In genomic region chr16:49015189-49015540, GRCh38 we compare ENCODE assay signal across 16 cellular contexts.
DNase-seq lines count a peak whose midpoint lies in the region; ATAC-seq and TF ChIP-seq lines count a peak whose summit lies in the region.
"Had no signal": no experiment of that assay in that cellular context is flagged by ENCODE, and none has a peak within 500 bp of the region (broad histone marks: within the 10 kb centered on the region; RNA-seq: fewer than 3 reads in every experiment).

No MANE protein-coding gene starts in this region.

- H3K4me3 Mint-ChIP-seq in osteocyte (ENCODE audit: unreplicated experiment) (no peak overlapping the region), CD14-positive monocyte (no peak overlapping the region)

- H3K27me3 Mint-ChIP-seq in osteocyte (ENCODE audit: unreplicated experiment), result no peaks in the 10 kb centered on the region
- peaks cover 6 to 17% (median 7%) of the 10 kb centered on the region in 3 donors for H3K27me3 Mint-ChIP-seq in CD14-positive monocyte (ENCODE audit: low read depth in 3 of 3)

- H3K36me3 Mint-ChIP-seq in osteocyte (ENCODE audit: unreplicated experiment) (no peaks in the 10 kb centered on the region), CD14-positive monocyte (no peaks in the 10 kb centered on the region)

- H3K9me3 Mint-ChIP-seq in osteocyte (ENCODE audit: unreplicated experiment) (peaks cover 5% of the 10 kb centered on the region), CD14-positive monocyte (peaks cover 0 to 5% (median 1%) of the 10 kb centered on the region in 7 donors)

- no peak for ATAC-seq in omental fat pad (ENCODE audit: low FRiP score)
- ATAC-seq: K562 had no signal

- H3K27ac Mint-ChIP-seq in osteocyte (ENCODE audit: unreplicated experiment), result no peak overlapping the region
- no peak overlapping the region for H3K27ac Mint-ChIP-seq in CD14-positive monocyte

- TF ChIP-seq CTCF in osteocyte (IDR thresholded peaks at IDR 0.05) (no peak), omental fat pad (IDR thresholded peaks at IDR 0.05) (no peak), CD14-positive monocyte (IDR thresholded peaks at IDR 0.05) (no peak), GM13977 (IDR thresholded peaks at IDR 0.05; ENCODE audit: extremely low read depth, insufficient read depth, missing control alignments) (no peak)

- H3K4me1 Mint-ChIP-seq in osteocyte (ENCODE audit: unreplicated experiment), result no peaks in the 10 kb centered on the region
- H3K4me1 Mint-ChIP-seq in CD14-positive monocyte, result no peaks in the 10 kb centered on the region

- intact Hi-C loops in CD14-positive monocyte (cut with micrococcal nuclease), result loop anchor here in 1 of 2 donors (10.0 kb wide), 1 partner anchor 60 kb away; no protein-coding TSS in a partner anchor

- in situ Hi-C loops in GM13977 (cut with MboI; ENCODE audit: low pct_unique_long_range_greater_than_20kb, low sequenced_read_pairs, unreplicated experiment), result no loop called here

- peak; percentile 40 for DNase-seq in NCI-H1436 (lab: John Stamatoyannopoulos, UW)
- DNase-seq in NCI-H1436 treated with DMSO at 0.1 percent for 48 hours (lab: John Stamatoyannopoulos, UW), result no peak
- DNase-seq in NCI-H1694 treated with DMSO at 0.1 percent for 48 hours (lab: John Stamatoyannopoulos, UW), result peak; percentile 44
- peak; percentile 44 for DNase-seq in ecto neural progenitor cell (ENCODE audit: low spot score)
- peak; percentile 71 for DNase-seq in osteocyte (ENCODE audit: extremely low spot score, unreplicated experiment)
- no peak for DNase-seq in omental fat pad (ENCODE audit: low spot score)
- no peak for DNase-seq in CD14-positive monocyte (ENCODE audit: low spot score)
- no peak for DNase-seq in GM13977 (ENCODE audit: low spot score)
- DNase-seq: AML-193, DMS153, GF-D8, GM23248, NCI-H1092 treated with DMSO at 0.1 percent for 48 hours, NCI-H187 treated with DMSO at 0.1 percent for 48 hours, PC-9 had no signal

Comparison
In these comparisons a context has a peak if more than half of its experiments do, and no peak if none do; other contexts are left out.
1. DNase-seq: peak in NCI-H1436 (single experiment), NCI-H1694 treated with DMSO at 0.1 percent for 48 hours (single experiment), ecto neural progenitor cell (single experiment) and osteocyte (single experiment); none in NCI-H1436 treated with DMSO at 0.1 percent for 48 hours (single experiment), omental fat pad (single experiment), CD14-positive monocyte (single experiment) and GM13977 (single experiment).